Comparison of ENCODE assay signal across 18 cellular contexts in genomic region chr7:148356303-148356702, GRCh38.
"Had no signal": no experiment of that assay in that cellular context is flagged by ENCODE, and none has a peak within 500 bp of the region (broad histone marks: within the 10 kb centered on the region; RNA-seq: fewer than 3 reads in every experiment).

No MANE protein-coding gene starts in this region.

- H3K27ac ChIP-seq: brain microvascular endothelial cell, epithelial cell of prostate, left lung, thoracic aorta had no signal

- H3K27ac Mint-ChIP-seq: activated B cell treated with CpG ODN at 0.5 μM for 24 hours; activated CD4-positive, alpha-beta T cell treated with anti-CD3 and anti-CD28 coated beads, Interleukin-2, amount 10 ng/mL, durations not matched to agents 24 days and 14 days; activated T-helper 2 cell treated with anti-CD3 and anti-CD28 coated beads, Interferon-gamma antibody, Interleukin-2, Interleukin-4, amounts not matched to agents 10 μg/mL and 5 μg/mL and 100 μg/mL, durations not matched to agents 14 hours and 24 hours and 36 hours; dendritic cell treated with granulocyte-macrophage colony-stimulating factor and Interleukin-4, amounts not matched to agents 40 ng/mL and 50 ng/mL, for 4 days; effector memory CD8-positive, alpha-beta T cell; progenitor cell of endocrine pancreas; T-helper 1 cell treated with Interleukin-12 subunit alpha and Interleukin-12 subunit beta and Interleukin-4 antibody, amounts not matched to agents 30 μg/mL and 1 μg/mL, for 36 hours had no signal

- H3K4me1 ChIP-seq: left lung had no signal

- H3K27me3 Mint-ChIP-seq: activated B cell treated with CpG ODN at 0.5 μM for 24 hours; dendritic cell treated with granulocyte-macrophage colony-stimulating factor and Interleukin-4, amounts not matched to agents 40 ng/mL and 50 ng/mL, for 4 days had no signal

- H3K36me3 ChIP-seq: brain microvascular endothelial cell, left lung, thoracic aorta had no signal

- H3K9me3 Mint-ChIP-seq: activated CD4-positive, alpha-beta T cell treated with anti-CD3 and anti-CD28 coated beads, Interleukin-2, amount 10 ng/mL, durations not matched to agents 24 days and 14 days; activated T-helper 2 cell treated with anti-CD3 and anti-CD28 coated beads, Interferon-gamma antibody, Interleukin-2, Interleukin-4, amounts not matched to agents 10 μg/mL and 5 μg/mL and 100 μg/mL, durations not matched to agents 14 hours and 24 hours and 36 hours; effector memory CD8-positive, alpha-beta T cell; T-helper 1 cell treated with Interleukin-12 subunit alpha and Interleukin-12 subunit beta and Interleukin-4 antibody, amounts not matched to agents 30 μg/mL and 1 μg/mL, for 36 hours had no signal

- H3K9me3 ChIP-seq: left lung, thoracic aorta had no signal

- H3K27me3 ChIP-seq: brain microvascular endothelial cell, left lung had no signal

- H3K4me1 Mint-ChIP-seq: activated CD4-positive, alpha-beta T cell treated with anti-CD3 and anti-CD28 coated beads, Interleukin-2, amount 10 ng/mL, durations not matched to agents 24 days and 14 days had no signal

- H3K4me3 ChIP-seq: left lung, thoracic aorta had no signal

- ATAC-seq: effector memory CD8-positive, alpha-beta T cell; left lung; stimulated activated naive CD8-positive, alpha-beta T cell treated with anti-CD3 and anti-CD28 coated beads, Interleukin-15, Interleukin-2, amounts not matched to agents 100 U/mL and 50 U/mL, for 24 hours had no signal

- DNase-seq: activated B cell treated with CpG ODN at 0.5 μM for 24 hours; activated CD4-positive, alpha-beta T cell treated with anti-CD3 and anti-CD28 coated beads, Interleukin-2, amount 10 ng/mL, durations not matched to agents 24 days and 14 days; activated CD8-positive, alpha-beta memory T cell treated with anti-CD3 and anti-CD28 coated beads for 24 hours; activated naive CD4-positive, alpha-beta T cell treated with anti-CD3 and anti-CD28 coated beads, Interleukin-2, amount 50 U/mL, for 16 hours; brain microvascular endothelial cell; cerebellar nuclear complex; effector memory CD8-positive, alpha-beta T cell; glutamatergic neuron; left lung; stimulated activated CD4-positive, alpha-beta T cell treated with anti-CD3 and anti-CD28 coated beads, Interleukin-4, amount 100 ng/mL, for 1 hour; stimulated activated CD8-positive, alpha-beta memory T cell treated with anti-CD3 and anti-CD28 coated beads, Interleukin-4, amount 100 ng/mL, for 48 hours; stimulated activated naive CD8-positive, alpha-beta T cell treated with anti-CD3 and anti-CD28 coated beads, Interleukin-15, Interleukin-2, amounts not matched to agents 100 U/mL and 50 U/mL, for 24 hours had no signal

- H3K4me3 Mint-ChIP-seq: activated B cell treated with CpG ODN at 0.5 μM for 24 hours; activated CD4-positive, alpha-beta T cell treated with anti-CD3 and anti-CD28 coated beads, Interleukin-2, amount 10 ng/mL, durations not matched to agents 24 days and 14 days; dendritic cell treated with granulocyte-macrophage colony-stimulating factor and Interleukin-4, amounts not matched to agents 40 ng/mL and 50 ng/mL, for 4 days; effector memory CD8-positive, alpha-beta T cell; T-helper 1 cell treated with Interleukin-12 subunit alpha and Interleukin-12 subunit beta and Interleukin-4 antibody, amounts not matched to agents 30 μg/mL and 1 μg/mL, for 36 hours had no signal
